ENCODE assay signal across 1 cellular context in genomic region chr3:45199837-45200648, GRCh38.
A peak's percentile ranks its signal among the peaks of the same experiment; 100 is the strongest.
TF ChIP-seq lines count a peak whose summit lies in the region.

No MANE protein-coding gene starts in this region.

TF ChIP-seq in HepG2, 621 proteins besides CTCF, POLR2A, EP300 and RAD21 (continued from another document):
- TF ChIP-seq SNAI1 (CRISPR knock-in tag; IDR thresholded peaks at IDR 0.05; ENCODE audit: borderline replicate concordance), result no peak
- no peak for TF ChIP-seq ZNF781 (CRISPR knock-in tag; IDR thresholded peaks at IDR 0.05; ENCODE audit: borderline replicate concordance, not compliant biosample characterization)
- 0 out of 2 replicates have a peak, but pooled peaks have one; percentile 17 for TF ChIP-seq CEBPB (IDR thresholded peaks at IDR 0.05; ENCODE audit: borderline replicate concordance, low read depth, low read length)
- no peak for TF ChIP-seq SMAD3 (CRISPR knock-in tag; IDR thresholded peaks at IDR 0.05)
- peak; percentile 51; the same call in 1 of the 2 replicates for TF ChIP-seq SP5 (CRISPR knock-in tag; IDR thresholded peaks at IDR 0.05; ENCODE audit: borderline replicate concordance, low read depth)
